20 cellular contexts compared by ENCODE assay signal in the genomic region with DNA sequence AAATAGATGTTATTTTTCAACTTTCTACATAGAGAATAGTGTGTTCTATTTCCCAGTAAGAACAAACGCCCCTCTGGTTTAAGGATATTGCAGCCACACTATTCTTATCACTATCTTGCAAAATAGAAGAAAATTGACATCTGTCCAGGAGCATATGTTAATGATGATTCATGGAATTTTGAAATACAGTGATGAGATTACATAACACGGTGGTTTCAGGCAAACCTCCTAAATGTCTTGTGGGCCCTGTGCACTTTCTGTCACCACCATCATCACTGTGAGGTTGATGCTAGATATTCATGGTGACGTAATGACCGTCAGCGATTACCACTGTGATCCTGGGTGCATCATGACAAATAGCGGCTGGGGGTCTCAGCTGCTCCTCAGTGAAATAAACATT. TPM values are rescaled to one million over a fixed set of nuclear protein-coding genes. Genes with fewer than 3 reads are reported as not detected.
DNase-seq lines count a peak whose midpoint lies in the region; ATAC-seq and TF ChIP-seq lines count a peak whose summit lies in the region.
"Had no signal": no experiment of that assay in that cellular context is flagged by ENCODE, and none has a peak within 500 bp of the region (broad histone marks: within the 10 kb centered on the region; RNA-seq: fewer than 3 reads in every experiment).

No MANE protein-coding gene starts in this region.

- H3K79me2 ChIP-seq in PC-3 (ENCODE audit: low read length): no peaks in the 10 kb centered on the region
- H3K79me2 ChIP-seq: hepatocyte had no signal

- H3K9me2 ChIP-seq in PC-3 (replicated peaks; ENCODE audit: low read length): no peaks in the 10 kb centered on the region; the same call in 1 of the 2 replicates

- DNase-seq in left ventricle myocardium superior: no peak
- no peak for DNase-seq in cardiac septum (ENCODE audit: low spot score)
- peak; percentile 69 for DNase-seq in PC-3
- DNase-seq in fibroblast of mammary gland (ENCODE audit: low read depth): peak; percentile 35
- no peak for DNase-seq in upper lobe of right lung
- no peak for DNase-seq in NCI-H2227 treated with DMSO at 0.1 percent for 48 hours (lab: John Stamatoyannopoulos, UW)
- no peak for DNase-seq in NCI-H82 treated with DMSO at 0.1 percent for 48 hours (lab: John Stamatoyannopoulos, UW; ENCODE audit: unreplicated experiment)
- DNase-seq: cortex of kidney, H7, IMR-90, mucosa of descending colon, NCI-H1436, occipital lobe, small intestine, T-cell had no signal

- H3K27ac ChIP-seq in PC-3 (ENCODE audit: low read length) (no peak overlapping the region), upper lobe of right lung (no peak overlapping the region)
- H3K27ac ChIP-seq: hepatocyte, PC-9 had no signal

- no peaks in the 10 kb centered on the region for H3K9me3 ChIP-seq in PC-3 (ENCODE audit: low read length)
- no peaks in the 10 kb centered on the region for H3K9me3 ChIP-seq in upper lobe of right lung
- H3K9me3 ChIP-seq: mucosa of descending colon had no signal

- H3K4me3 ChIP-seq in PC-3 (ENCODE audit: low read length): no peak overlapping the region
- no peak overlapping the region for H3K4me3 ChIP-seq in fibroblast of mammary gland (ENCODE audit: control insufficient read depth, low read depth, low read length)
- no peak overlapping the region for H3K4me3 ChIP-seq in upper lobe of right lung
- H3K4me3 ChIP-seq: hepatocyte, mucosa of descending colon, PC-9 had no signal

- H4K20me1 ChIP-seq in PC-3 (ENCODE audit: low read length): no peaks in the 10 kb centered on the region

- no TSS peak for BruUV-seq in PC-3 (replicated peaks; lab: Mats Ljungman, UMichigan)

- H3K9ac ChIP-seq in PC-3 (ENCODE audit: low read length): no peak overlapping the region

- POLR2A ChIA-PET in PC-3 (lab: Charles Lee; ENCODE audit: unreplicated experiment): no interaction called here

- H3K4me1 ChIP-seq in PC-3 (ENCODE audit: insufficient read depth, low read length) (no peaks in the 10 kb centered on the region), upper lobe of right lung (no peaks in the 10 kb centered on the region)

- H3F3A ChIP-seq in PC-3 (ENCODE audit: low read length, unreplicated experiment): no peaks in the 10 kb centered on the region

- intact Hi-C loops in left ventricle myocardium superior (cut with micrococcal nuclease): no loop called here
- intact Hi-C loops in cardiac septum (cut with DNase I): no loop called here
- intact Hi-C loops in PC-3 (cut with micrococcal nuclease): no loop called here
- intact Hi-C loops in upper lobe of right lung (cut with DNase I): no loop called here

- ATAC-seq in left ventricle myocardium superior: peak; percentile 47
- ATAC-seq in PC-3: no peak
- ATAC-seq in upper lobe of right lung: peak; percentile 24
- no peak for ATAC-seq in HG03095 (IDR thresholded peaks at IDR 0.05; ENCODE audit: unreplicated experiment)
- ATAC-seq: mucosa of descending colon; stimulated activated effector memory CD8-positive, alpha-beta T cell treated with anti-CD3 and anti-CD28 coated beads, Interleukin-12 subunit alpha, Interleukin-12 subunit beta, amount 100 ng/mL, for 72 hours; T-cell; WTC11 had no signal

- CTCF ChIA-PET in PC-3 (lab: Charles Lee): no interaction called here

- H3K4me2 ChIP-seq in PC-3 (ENCODE audit: low read length): no peak overlapping the region
- H3K4me2 ChIP-seq: hepatocyte, PC-9 had no signal

- no peak for TF ChIP-seq CTCF in PC-3 (conservative IDR thresholded peaks at IDR 0.05; ENCODE audit: low read depth, low read length)
- TF ChIP-seq CTCF in fibroblast of mammary gland (conservative IDR thresholded peaks at IDR 0.05; ENCODE audit: control insufficient read depth, insufficient read depth, low read depth, low read length): no peak
- no peak for TF ChIP-seq CTCF in upper lobe of right lung (IDR thresholded peaks at IDR 0.05)

- H3K27me3 ChIP-seq in PC-3 (ENCODE audit: low read length): peaks cover 36% of the 10 kb centered on the region
- H3K27me3 ChIP-seq in upper lobe of right lung: no peaks in the 10 kb centered on the region
- H3K27me3 ChIP-seq: hepatocyte had no signal

- H3K36me3 ChIP-seq in PC-3 (ENCODE audit: low read depth, low read length): no peaks in the 10 kb centered on the region
- no peaks in the 10 kb centered on the region for H3K36me3 ChIP-seq in upper lobe of right lung

- no peak overlapping the region for H2AFZ ChIP-seq in PC-3 (ENCODE audit: low read length)
- H2AFZ ChIP-seq: hepatocyte, PC-9 had no signal

RNA-seq across cellular contexts. Expression of a gene that starts 48.1 kb away (rescaled TPM):
- total RNA-seq in left ventricle myocardium superior (not detected), cardiac septum (not detected), PC-3 (2014; rRNA removed) (0.58 TPM in 1 of 2 replicates, not detected in the other), upper lobe of right lung (0.93 TPM)
- total RNA-seq: H7, IMR-90, mucosa of descending colon, PC-9, T-cell had no signal

Comparison
In these comparisons a context has a peak if more than half of its experiments do, and no peak if none do; other contexts are left out.
1. ATAC-seq: peak in left ventricle myocardium superior (single experiment) and upper lobe of right lung (single experiment); none in PC-3 (single experiment) and HG03095 (single experiment).
2. DNase-seq: peak in PC-3 (single experiment) and fibroblast of mammary gland (single experiment); none in left ventricle myocardium superior (single experiment), cardiac septum (single experiment), upper lobe of right lung (single experiment), NCI-H2227 treated with DMSO at 0.1 percent for 48 hours (single experiment) and NCI-H82 treated with DMSO at 0.1 percent for 48 hours (single experiment).